ENCODE assay signal across 17 cellular contexts in genomic region chr14:22820731-22821130, GRCh38. TPM values are rescaled to one million over a fixed set of nuclear protein-coding genes. Genes with fewer than 3 reads are reported as not detected.
DNase-seq lines count a peak whose midpoint lies in the region; ATAC-seq lines count a peak whose summit lies in the region.
"Had no signal": no experiment of that assay in that cellular context is flagged by ENCODE, and none has a peak within 500 bp of the region (broad histone marks: within the 10 kb centered on the region; RNA-seq: fewer than 3 reads in every experiment).

No MANE protein-coding gene starts in this region.

- no peak overlapping the region for H3K4me3 ChIP-seq in neuronal stem cell (ENCODE audit: low read length in 2 of 2)
- H3K4me3 ChIP-seq in right cardiac atrium (ENCODE audit: low read length) = no peak overlapping the region
- H3K4me3 ChIP-seq: mucosa of descending colon had no signal

- no peak overlapping the region for H2AK5ac ChIP-seq in neuronal stem cell (ENCODE audit: low read depth, low read length)

- H2BK5ac ChIP-seq in neuronal stem cell (ENCODE audit: low read length) = no peak overlapping the region

- no peaks in the 10 kb centered on the region for H3K36me3 ChIP-seq in neuronal stem cell (replicated peaks in 1 of 2; ENCODE audit: control insufficient read depth in 2 of 2, insufficient read depth in 2 of 2, low read length in 2 of 2)

- H3K4me1 ChIP-seq in neuronal stem cell (ENCODE audit: control insufficient read depth in 2 of 2, insufficient read depth in 1 of 2, low read depth in 1 of 2, low read length in 2 of 2) (peaks cover 1 to 11% of the 10 kb centered on the region in 2 donors), right cardiac atrium (ENCODE audit: control insufficient read depth, insufficient read depth, low read length) (peaks cover 1% of the 10 kb centered on the region)

- H3K4ac ChIP-seq in neuronal stem cell (ENCODE audit: low read length) = no peak overlapping the region

- H3K4me2 ChIP-seq in neuronal stem cell (ENCODE audit: insufficient read depth, low read length, poor library complexity, severe bottlenecking) = no peak overlapping the region

- ATAC-seq in right cardiac atrium = no peak
- ATAC-seq: mucosa of descending colon; Panc1; stimulated activated naive B cell treated with anti-CD40 and anti-IgM and Interleukin-4, amounts not matched to agents 10 μg/mL and 1 μg/mL and 100 μg/mL, for 72 hours had no signal

- intact Hi-C loops in right cardiac atrium (cut with DNase I) = loop anchor here in 1 of 4 donors (10.0 kb wide), 1 partner anchor 266 kb away; no protein-coding TSS in a partner anchor

- no peak overlapping the region for H3K18ac ChIP-seq in neuronal stem cell (ENCODE audit: low read length)

- H3K14ac ChIP-seq in neuronal stem cell (ENCODE audit: low read length) = no peak overlapping the region

- no peak overlapping the region for H3K27ac ChIP-seq in neuronal stem cell (replicated peaks; ENCODE audit: low read length)
- no peak overlapping the region for H3K27ac ChIP-seq in right cardiac atrium (ENCODE audit: low read length)
- H3K27ac ChIP-seq: C4-2B had no signal

- no peak overlapping the region for H4K8ac ChIP-seq in neuronal stem cell (ENCODE audit: low read depth, low read length)

- peaks cover 0 to 6% (median 3%) of the 10 kb centered on the region in 3 experiments for H3K27me3 ChIP-seq in neuronal stem cell (ENCODE audit: control insufficient read depth in 3 of 3, insufficient read depth in 3 of 3, low read depth in 1 of 3, low read length in 3 of 3)
- no peaks in the 10 kb centered on the region for H3K27me3 ChIP-seq in right cardiac atrium (ENCODE audit: control insufficient read depth, insufficient read depth)

- WGBS in neuronal stem cell (ENCODE audit: extremely low coverage in 2 of 2, insufficient read length in 2 of 2, insufficient replicate concordance in 1 of 2), 2 donors = no CpG with 5 or more reads among the region's 1 CpG
- 92% methylated on average over 1 of the region's 1 CpG for WGBS in right cardiac atrium

- no peak overlapping the region for H3K9ac ChIP-seq in neuronal stem cell (ENCODE audit: low read depth, low read length, poor library complexity)

- H2BK120ac ChIP-seq in neuronal stem cell (ENCODE audit: low read depth, low read length) = no peak overlapping the region

- DNase-seq in EL (peak; percentile 70), NCI-H226 (peak; percentile 62), dedifferentiated amniotic fluid mesenchymal stem cell (ENCODE audit: extremely low spot score) (peak; percentile 39), neuronal stem cell (ENCODE audit: low spot score) (no peak), RPMI8226 (no peak), DMS153 (lab: John Stamatoyannopoulos, UW) (no peak), NCI-H2227 (lab: John Stamatoyannopoulos, UW; ENCODE audit: unreplicated experiment) (no peak), right cardiac atrium (no peak)
- DNase-seq: activated CD4-positive, alpha-beta T cell treated with anti-CD3 and anti-CD28 coated beads, Interleukin-2, amount 10 ng/mL, durations not matched to agents 24 days and 14 days; amygdala; GDM1; mucosa of descending colon; NCI-H446; stimulated activated CD4-positive, alpha-beta T cell treated with anti-CD3 and anti-CD28 coated beads, Interleukin-4, amount 100 ng/mL, for 24 hours; stimulated activated naive B cell treated with anti-CD40 and anti-IgM and Interleukin-4, amounts not matched to agents 10 μg/mL and 1 μg/mL and 100 μg/mL, for 72 hours had no signal

- no peak overlapping the region for H2BK15ac ChIP-seq in neuronal stem cell (ENCODE audit: low read length)

- peak overlapping the region; percentile 68 for H2AFZ ChIP-seq in neuronal stem cell (ENCODE audit: low read length)

- no peak overlapping the region for H2BK12ac ChIP-seq in neuronal stem cell (ENCODE audit: low read length)

- no peak overlapping the region for H4K91ac ChIP-seq in neuronal stem cell (ENCODE audit: low read depth, low read length, poor library complexity)

- H3K23ac ChIP-seq in neuronal stem cell (ENCODE audit: low read depth, low read length, poor library complexity) = no peak overlapping the region

- no peaks in the 10 kb centered on the region for H3K79me1 ChIP-seq in neuronal stem cell (ENCODE audit: low read depth, low read length)

- no peaks in the 10 kb centered on the region for H3K9me3 ChIP-seq in neuronal stem cell (replicated peaks in 1 of 2; ENCODE audit: control insufficient read depth in 2 of 2, insufficient read depth in 1 of 2, low read depth in 1 of 2, low read length in 2 of 2)
- no peaks in the 10 kb centered on the region for H3K9me3 ChIP-seq in right cardiac atrium (ENCODE audit: control insufficient read depth, low read length)
- H3K9me3 ChIP-seq: mucosa of descending colon had no signal

RNA-seq across cellular contexts. Expression of gene SLC7A7, which starts 5.5 kb away (rescaled TPM):
- 0.60 TPM for polyA plus RNA-seq in neuronal stem cell (2013, experiment 1 of 2)
- 0.48 TPM for polyA plus RNA-seq in neuronal stem cell (2013, experiment 2 of 2)
- total RNA-seq in right cardiac atrium = 10 to 100 TPM in 1 of 4 donors, 1 to 10 TPM in 3; 5.7 to 13.6 (median 7.5) TPM
- polyA plus RNA-seq in right cardiac atrium = 3.1 TPM
- total RNA-seq: activated CD4-positive, alpha-beta T cell treated with anti-CD3 and anti-CD28 coated beads, Interleukin-2, amount 10 ng/mL, durations not matched to agents 24 days and 14 days had no signal

RNA-seq across cellular contexts. Expression of gene MRPL52, which starts 9.0 kb away (rescaled TPM):
- polyA plus RNA-seq in neuronal stem cell (2013, experiment 1 of 2) = 193 TPM
- 197 TPM for polyA plus RNA-seq in neuronal stem cell (2013, experiment 2 of 2)
- 100 to 1,000 TPM in 1 of 4 donors, 10 to 100 TPM in 3; 86.2 to 115 (median 91.1) TPM for total RNA-seq in right cardiac atrium
- polyA plus RNA-seq in right cardiac atrium = 113 TPM

RNA-seq across cellular contexts. Expression of gene MMP14, which starts 15.7 kb away (rescaled TPM):
- polyA plus RNA-seq in neuronal stem cell (2013, experiment 1 of 2) = 34.0 TPM
- polyA plus RNA-seq in neuronal stem cell (2013, experiment 2 of 2) = 34.3 TPM
- total RNA-seq in right cardiac atrium = 10 to 100 TPM; 45.3 to 64.1 (median 50.0) TPM
- polyA plus RNA-seq in right cardiac atrium = 33.3 TPM

RNA-seq across cellular contexts. Expression of gene LRP10, which starts 50.8 kb away (rescaled TPM):
- polyA plus RNA-seq in neuronal stem cell (2013, experiment 1 of 2) = 4.7 TPM
- 4.6 TPM for polyA plus RNA-seq in neuronal stem cell (2013, experiment 2 of 2)
- 10 to 100 TPM; 66.2 to 89.7 (median 76.5) TPM for total RNA-seq in right cardiac atrium
- polyA plus RNA-seq in right cardiac atrium = 28.7 TPM

RNA-seq across cellular contexts. Expression of gene OXA1L, which starts 54.2 kb away (rescaled TPM):
- polyA plus RNA-seq in neuronal stem cell (2013, experiment 1 of 2) = 157 TPM
- 152 TPM for polyA plus RNA-seq in neuronal stem cell (2013, experiment 2 of 2)
- 100 to 1,000 TPM in 3 of 4 donors, 10 to 100 TPM in 1; 92.6 to 123 (median 114) TPM for total RNA-seq in right cardiac atrium
- 134 TPM for polyA plus RNA-seq in right cardiac atrium

Comparison
In these comparisons a context has a peak if more than half of its experiments do, and no peak if none do; other contexts are left out.
1. DNase-seq: peak in EL (single experiment), NCI-H226 (single experiment) and dedifferentiated amniotic fluid mesenchymal stem cell (single experiment); none in neuronal stem cell (single experiment), RPMI8226 (single experiment), DMS153 (single experiment), NCI-H2227 (single experiment) and right cardiac atrium (0 of 3).